Comparison of ENCODE assay signal across 8 cellular contexts in the genomic region with DNA sequence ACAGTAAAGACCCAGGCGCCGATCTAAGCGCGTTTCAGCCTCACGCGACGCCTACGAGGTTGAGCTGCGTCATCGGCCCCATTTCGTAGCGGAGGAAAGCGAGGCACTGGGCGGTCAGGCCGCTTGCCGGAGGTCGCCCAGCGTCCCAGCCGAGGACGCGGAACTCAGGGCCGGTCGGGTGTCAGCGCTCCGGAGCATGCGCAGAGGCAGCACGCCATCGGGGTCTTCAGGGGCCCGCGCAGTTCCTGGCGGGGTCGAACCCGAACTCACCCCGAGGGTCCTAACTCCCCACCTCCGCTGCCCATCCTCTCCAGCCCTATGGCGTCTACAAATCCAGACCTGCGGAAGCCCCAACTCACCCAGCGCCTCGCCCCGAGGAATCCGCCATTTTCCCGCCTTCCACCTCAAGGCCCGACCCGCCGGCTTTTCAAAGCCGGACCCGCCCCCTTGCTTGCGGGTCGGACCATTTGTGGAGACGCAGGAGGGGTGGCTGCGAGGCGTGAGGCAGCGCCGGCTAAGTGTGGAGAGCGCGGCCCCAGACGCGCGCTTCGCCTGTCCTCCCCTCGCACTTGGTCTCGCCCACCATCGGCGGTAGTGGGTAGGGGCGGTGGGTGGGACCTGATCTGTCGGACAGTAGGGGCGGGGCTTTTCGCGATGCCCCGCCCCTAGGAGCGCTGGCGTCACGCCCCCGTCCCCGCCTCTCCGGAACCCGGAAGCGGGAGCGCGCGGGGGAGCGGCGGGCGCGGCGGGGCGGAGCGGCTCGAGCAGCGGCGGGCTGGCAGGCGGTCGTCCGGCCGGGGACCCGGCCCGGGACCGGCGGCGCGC. TPM values are rescaled to one million over a fixed set of nuclear protein-coding genes. Genes with fewer than 3 reads are reported as not detected.
DNase-seq lines count a peak whose midpoint lies in the region; ATAC-seq and TF ChIP-seq lines count a peak whose summit lies in the region.

A gene with protein sequence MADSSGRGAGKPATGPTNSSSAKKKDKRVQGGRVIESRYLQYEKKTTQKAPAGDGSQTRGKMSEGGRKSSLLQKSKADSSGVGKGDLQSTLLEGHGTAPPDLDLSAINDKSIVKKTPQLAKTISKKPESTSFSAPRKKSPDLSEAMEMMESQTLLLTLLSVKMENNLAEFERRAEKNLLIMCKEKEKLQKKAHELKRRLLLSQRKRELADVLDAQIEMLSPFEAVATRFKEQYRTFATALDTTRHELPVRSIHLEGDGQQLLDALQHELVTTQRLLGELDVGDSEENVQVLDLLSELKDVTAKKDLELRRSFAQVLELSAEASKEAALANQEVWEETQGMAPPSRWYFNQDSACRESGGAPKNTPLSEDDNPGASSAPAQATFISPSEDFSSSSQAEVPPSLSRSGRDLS (minus strand): TSS at position 418 of the 825 bp plus-strand sequence. CDS start 30 bp downstream, at position 388.
A gene with protein sequence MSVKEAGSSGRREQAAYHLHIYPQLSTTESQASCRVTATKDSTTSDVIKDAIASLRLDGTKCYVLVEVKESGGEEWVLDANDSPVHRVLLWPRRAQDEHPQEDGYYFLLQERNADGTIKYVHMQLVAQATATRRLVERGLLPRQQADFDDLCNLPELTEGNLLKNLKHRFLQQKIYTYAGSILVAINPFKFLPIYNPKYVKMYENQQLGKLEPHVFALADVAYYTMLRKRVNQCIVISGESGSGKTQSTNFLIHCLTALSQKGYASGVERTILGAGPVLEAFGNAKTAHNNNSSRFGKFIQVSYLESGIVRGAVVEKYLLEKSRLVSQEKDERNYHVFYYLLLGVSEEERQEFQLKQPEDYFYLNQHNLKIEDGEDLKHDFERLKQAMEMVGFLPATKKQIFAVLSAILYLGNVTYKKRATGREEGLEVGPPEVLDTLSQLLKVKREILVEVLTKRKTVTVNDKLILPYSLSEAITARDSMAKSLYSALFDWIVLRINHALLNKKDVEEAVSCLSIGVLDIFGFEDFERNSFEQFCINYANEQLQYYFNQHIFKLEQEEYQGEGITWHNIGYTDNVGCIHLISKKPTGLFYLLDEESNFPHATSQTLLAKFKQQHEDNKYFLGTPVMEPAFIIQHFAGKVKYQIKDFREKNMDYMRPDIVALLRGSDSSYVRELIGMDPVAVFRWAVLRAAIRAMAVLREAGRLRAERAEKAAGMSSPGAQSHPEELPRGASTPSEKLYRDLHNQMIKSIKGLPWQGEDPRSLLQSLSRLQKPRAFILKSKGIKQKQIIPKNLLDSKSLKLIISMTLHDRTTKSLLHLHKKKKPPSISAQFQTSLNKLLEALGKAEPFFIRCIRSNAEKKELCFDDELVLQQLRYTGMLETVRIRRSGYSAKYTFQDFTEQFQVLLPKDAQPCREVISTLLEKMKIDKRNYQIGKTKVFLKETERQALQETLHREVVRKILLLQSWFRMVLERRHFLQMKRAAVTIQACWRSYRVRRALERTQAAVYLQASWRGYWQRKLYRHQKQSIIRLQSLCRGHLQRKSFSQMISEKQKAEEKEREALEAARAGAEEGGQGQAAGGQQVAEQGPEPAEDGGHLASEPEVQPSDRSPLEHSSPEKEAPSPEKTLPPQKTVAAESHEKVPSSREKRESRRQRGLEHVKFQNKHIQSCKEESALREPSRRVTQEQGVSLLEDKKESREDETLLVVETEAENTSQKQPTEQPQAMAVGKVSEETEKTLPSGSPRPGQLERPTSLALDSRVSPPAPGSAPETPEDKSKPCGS (N-terminal part only) (plus strand): TSS at position 743 of the 825 bp plus-strand sequence. CDS start 25,941 bp downstream, outside the sequence.

- TF ChIP-seq EP300 in transverse colon (IDR thresholded peaks at IDR 0.05; ENCODE audit: low read depth), result no peak

- H3K36me3 ChIP-seq in adrenal gland (replicated peaks in 1 of 2), result no peaks in the 10 kb centered on the region
- peaks cover 15 to 23% of the 10 kb centered on the region in 2 experiments for H3K36me3 ChIP-seq in trophoblast cell (ENCODE audit: control insufficient read depth in 1 of 2, insufficient read depth in 2 of 2, low read length in 2 of 2)
- H3K36me3 ChIP-seq in transverse colon, result peaks cover 0 to 11% (median 0%) of the 10 kb centered on the region in 4 donors

- peaks cover 45% of the 10 kb centered on the region for H3K79me2 ChIP-seq in trophoblast cell (ENCODE audit: control insufficient read depth, insufficient read depth, low read length, poor library complexity)

- peak; percentile 71 to 81 for TF ChIP-seq POLR2A in adrenal gland (IDR thresholded peaks at IDR 0.05)
- TF ChIP-seq POLR2A in transverse colon (IDR thresholded peaks at IDR 0.05), result no peak

- H2AFZ ChIP-seq in trophoblast cell (ENCODE audit: insufficient read depth, low read length, poor library complexity), result peak within 1 kb of the TSS; percentile 93

- intact Hi-C loops in adrenal gland (cut with DNase I) (no loop called here), cardiac septum (cut with DNase I) (loop anchor here (2.0 to 5.0 kb wide), 2 partner anchors 60 to 152 kb away; partner anchors contain the start of gene OCEL1), transverse colon (cut with DNase I; ENCODE audit: low total_unique reads) (loop anchor here (10.0 kb wide), 1 partner anchor 60 kb away; no protein-coding TSS in a partner anchor)

- WGBS in adrenal gland, 4 donors, result 0% methylated on average over 5 to 101 of the region's 101 CpGs
- WGBS in trophoblast cell (ENCODE audit: extremely low coverage, insufficient coverage, insufficient read length), result no CpG with 5 or more reads among the region's 101 CpGs
- whole genome bisulfite sequencing in transverse colon (ENCODE audit: low coverage in 1 of 2), 2 donors, result 1% methylated on average over 97 of the region's 101 CpGs; no CpG with 5 or more reads in 1 of the 2 donors

- H3K4me1 ChIP-seq in adrenal gland (replicated peaks in 1 of 2) (peaks cover 29 to 43% of the 10 kb centered on the region in 2 donors), trophoblast cell (ENCODE audit: control insufficient read depth in 1 of 2, insufficient read depth in 2 of 2, low read length in 2 of 2) (peaks cover 24 to 32% of the 10 kb centered on the region in 2 experiments), transverse colon (peaks cover 24 to 51% (median 42%) of the 10 kb centered on the region in 4 donors)

- peaks cover 17% of the 10 kb centered on the region for H3K79me1 ChIP-seq in trophoblast cell (ENCODE audit: low read length)

- peak within 1 kb of the TSS; percentile 87 for H3K18ac ChIP-seq in trophoblast cell (ENCODE audit: low read length)

- ATAC-seq in HG02870 (IDR thresholded peaks at IDR 0.05; ENCODE audit: unreplicated experiment), result peak; percentile 66

- H4K8ac ChIP-seq in trophoblast cell (ENCODE audit: low read depth, low read length), result peak within 1 kb of the TSS; percentile 81

- in situ Hi-C loops in GM13976 (cut with MboI; ENCODE audit: low sequenced_read_pairs, unreplicated experiment), result no loop called here
- in situ Hi-C loops in transverse colon (cut with MboI; ENCODE audit: low pct_ligation_motif_present in 1 of 4, low pct_unique_long_range_greater_than_20kb in 1 of 4, low sequenced_read_pairs in 3 of 4), result no loop called here

- peak within 1 kb of the TSS; percentile 87 for H3K4ac ChIP-seq in trophoblast cell (ENCODE audit: low read depth, low read length)

- H3K4me3 ChIP-seq in adrenal gland (peak within 1 kb of the TSS; percentile 59 to 89 (median 74)), trophoblast cell (ENCODE audit: low read depth, low read length) (peak within 1 kb of the TSS; percentile 99), transverse colon (peak within 1 kb of the TSS; percentile 77 to 95 (median 94))

- H2AK5ac ChIP-seq in trophoblast cell (ENCODE audit: low read length), result peak within 1 kb of the TSS; percentile 56

- TF ChIP-seq CTCF in GM13976 (IDR thresholded peaks at IDR 0.05; ENCODE audit: borderline replicate concordance, control extremely low read depth, extremely low read depth, insufficient read depth, missing control alignments) (no peak), adrenal gland (IDR thresholded peaks at IDR 0.05) (no peak), transverse colon (IDR thresholded peaks at IDR 0.05) (no peak)

- peak within 1 kb of the TSS; percentile 35 for H2BK120ac ChIP-seq in trophoblast cell (ENCODE audit: insufficient read depth, low read length, poor library complexity)

- H3K23ac ChIP-seq in trophoblast cell (ENCODE audit: low read length), result no peak within 1 kb of the TSS

- peak within 1 kb of the TSS; percentile 87 for H2BK5ac ChIP-seq in trophoblast cell (ENCODE audit: low read depth, low read length, poor library complexity)

- peak within 1 kb of the TSS; percentile 77 to 95 (median 83) for H3K27ac ChIP-seq in adrenal gland
- peak within 1 kb of the TSS; percentile 49 for H3K27ac ChIP-seq in trophoblast cell (ENCODE audit: low read depth, low read length)
- H3K27ac ChIP-seq in transverse colon, result peak within 1 kb of the TSS; percentile 90 to 95 (median 93)

- DNase-seq in GM13976 (ENCODE audit: low spot score) (peak; percentile 99), NCI-H146 treated with DMSO at 0.1 percent for 48 hours (lab: John Stamatoyannopoulos, UW; ENCODE audit: unreplicated experiment) (peak; percentile 98), T-helper 1 cell (peak; percentile 99 to 100 (median 100)), adrenal gland (peak; percentile 99 to 100 (median 100)), cardiac septum (ENCODE audit: low spot score) (peak; percentile 100), trophoblast cell (peak; percentile 99 to 100), transverse colon (peak; percentile 100)

- H4K91ac ChIP-seq in trophoblast cell (ENCODE audit: low read depth, low read length), result peak within 1 kb of the TSS; percentile 87

- no peak within 1 kb of the TSS for H2BK12ac ChIP-seq in trophoblast cell (ENCODE audit: low read length)

- peak within 1 kb of the TSS; percentile 95 for H3K9ac ChIP-seq in trophoblast cell (ENCODE audit: low read length)

- H3K14ac ChIP-seq in trophoblast cell (ENCODE audit: low read length), result peak within 1 kb of the TSS; percentile 80

- no peaks in the 10 kb centered on the region for H3K9me3 ChIP-seq in adrenal gland (replicated peaks in 1 of 3)
- H3K9me3 ChIP-seq in trophoblast cell (ENCODE audit: insufficient read depth, low read depth, low read length), result no peaks in the 10 kb centered on the region
- H3K9me3 ChIP-seq in transverse colon, result no peaks in the 10 kb centered on the region

- no peaks in the 10 kb centered on the region for H3K27me3 ChIP-seq in adrenal gland
- H3K27me3 ChIP-seq in trophoblast cell (ENCODE audit: insufficient read depth, low read length), result no peaks in the 10 kb centered on the region
- H3K27me3 ChIP-seq in transverse colon, result no peaks in the 10 kb centered on the region

- H4K12ac ChIP-seq in trophoblast cell (ENCODE audit: low read depth, low read length), result peak within 1 kb of the TSS; percentile 54

- H3K4me2 ChIP-seq in trophoblast cell (ENCODE audit: low read length), result peak within 1 kb of the TSS; percentile 81

RNA-seq across cellular contexts. Expression of the first gene that starts in this region (rescaled TPM):
- total RNA-seq in adrenal gland (10 to 100 TPM in 3 of 8 donors, 1 to 10 TPM in 5; 3.9 to 10.9 (median 9.0) TPM), cardiac septum (2.6 TPM), transverse colon (10 to 100 TPM in 2 of 4 donors, 1 to 10 TPM in 2; 4.4 to 13.8 (median 10.3) TPM)
- polyA plus RNA-seq in adrenal gland, result 10 to 100 TPM in 2 of 3 donors, 1 to 10 TPM in 1; 7.5 to 17.9 (median 17.5) TPM
- 31.7 and 32.6 TPM in 2 replicates for polyA plus RNA-seq in trophoblast cell (2013)

RNA-seq across cellular contexts. Expression of the second gene that starts in this region (rescaled TPM):
- total RNA-seq in adrenal gland, result 100 to 1,000 TPM in 1 of 8 donors, 10 to 100 TPM in 7; 55.8 to 183 (median 86.3) TPM
- 100 to 1,000 TPM in 1 of 3 donors, 10 to 100 TPM in 2; 29.9 to 236 (median 99.6) TPM for polyA plus RNA-seq in adrenal gland
- total RNA-seq in cardiac septum, result 35.6 TPM
- 64.1 and 65.1 TPM in 2 replicates for polyA plus RNA-seq in trophoblast cell (2013)
- total RNA-seq in transverse colon, result 100 to 1,000 TPM; 102 to 246 (median 151) TPM

Comparison
In these comparisons a context has a peak if more than half of its experiments do, and no peak if none do; other contexts are left out.
1. Peak in every context shown above with its lines: DNase-seq, ATAC-seq, H3K4me3 ChIP-seq and H3K27ac ChIP-seq.
2. intact Hi-C loops: an anchor here in cardiac septum (2.0 to 5.0 kb wide) and transverse colon (10.0 kb wide); none called in adrenal gland.